1 cellular context compared by ENCODE assay signal in genomic region chr7:100271716-100272537, GRCh38.
A peak's percentile ranks its signal among the peaks of the same experiment; 100 is the strongest.
TF ChIP-seq lines count a peak whose summit lies in the region.

No MANE protein-coding gene starts in this region.

TF ChIP-seq in HEK293, 187 proteins besides CTCF, POLR2A, EP300 and RAD21 (continued from another document and continues in another):
- no peak for TF ChIP-seq HIC1 (tag by site-specific recombination; IDR thresholded peaks at IDR 0.05)
- no peak for TF ChIP-seq PRDM10 (tag by site-specific recombination; IDR thresholded peaks at IDR 0.05)
- no peak for TF ChIP-seq ZNF548 (tag by site-specific recombination; IDR thresholded peaks at IDR 0.05)
- TF ChIP-seq ZBTB21 (tag by site-specific recombination; IDR thresholded peaks at IDR 0.05): no peak
- TF ChIP-seq ZBTB48 (tag by site-specific recombination; IDR thresholded peaks at IDR 0.05): no peak
- no peak for TF ChIP-seq ZNF155 (tag by site-specific recombination; IDR thresholded peaks at IDR 0.05)
- TF ChIP-seq KLF1 (tag by site-specific recombination; IDR thresholded peaks at IDR 0.05): no peak
- no peak for TF ChIP-seq FEZF1 (tag by site-specific recombination; IDR thresholded peaks at IDR 0.05)
- peak; percentile 47; the same call in 1 of the 2 replicates for TF ChIP-seq ZNF704 (tag by site-specific recombination; IDR thresholded peaks at IDR 0.05)
- no peak for TF ChIP-seq ZNF391 (tag by site-specific recombination; IDR thresholded peaks at IDR 0.05; ENCODE audit: borderline replicate concordance, low read depth)
- no peak for TF ChIP-seq ZNF169 (tag by site-specific recombination; IDR thresholded peaks at IDR 0.05)
- no peak for TF ChIP-seq ZNF350 (tag by site-specific recombination; IDR thresholded peaks at IDR 0.05)
- no peak for TF ChIP-seq ZNF473 (tag by site-specific recombination; IDR thresholded peaks at IDR 0.05)
- TF ChIP-seq ZNF843 (tag by site-specific recombination; IDR thresholded peaks at IDR 0.05): no peak
- TF ChIP-seq ZNF645 (tag by site-specific recombination; IDR thresholded peaks at IDR 0.05): no peak
- no peak for TF ChIP-seq ZNF560 (tag by site-specific recombination; IDR thresholded peaks at IDR 0.05; ENCODE audit: borderline replicate concordance)
- TF ChIP-seq ZBTB20 (tag by site-specific recombination; IDR thresholded peaks at IDR 0.05): peak; percentile 73
- no peak for TF ChIP-seq PATZ1 (tag by site-specific recombination; IDR thresholded peaks at IDR 0.05)
- no peak for TF ChIP-seq ZBTB7A (tag by site-specific recombination; IDR thresholded peaks at IDR 0.05; ENCODE audit: low read depth)
- peak; percentile 44; the same call in 1 of the 2 replicates for TF ChIP-seq ZEB2 (tag by site-specific recombination; IDR thresholded peaks at IDR 0.05)
- no peak for TF ChIP-seq GLI2 (tag by site-specific recombination; IDR thresholded peaks at IDR 0.05; ENCODE audit: borderline replicate concordance, low read depth)
- TF ChIP-seq ZNF184 (tag by site-specific recombination; IDR thresholded peaks at IDR 0.05): no peak
- no peak for TF ChIP-seq ZNF426 (tag by site-specific recombination; IDR thresholded peaks at IDR 0.05)
- TF ChIP-seq SP3 (tag by site-specific recombination; IDR thresholded peaks at IDR 0.05): peak; percentile 34; the same call in 1 of the 2 replicates
- no peak for TF ChIP-seq RBAK (tag by site-specific recombination; IDR thresholded peaks at IDR 0.05)
- no peak for TF ChIP-seq ZNF571 (tag by site-specific recombination; IDR thresholded peaks at IDR 0.05)
- TF ChIP-seq ZNF280C (tag by site-specific recombination; IDR thresholded peaks at IDR 0.05): no peak
- TF ChIP-seq ZFP41 (tag by site-specific recombination; IDR thresholded peaks at IDR 0.05; ENCODE audit: borderline replicate concordance): no peak
- no peak for TF ChIP-seq ZNF18 (tag by site-specific recombination; IDR thresholded peaks at IDR 0.05)
- no peak for TF ChIP-seq ZNF510 (tag by site-specific recombination; IDR thresholded peaks at IDR 0.05; ENCODE audit: insufficient replicate concordance)
- no peak for TF ChIP-seq ZNF488 (tag by site-specific recombination; IDR thresholded peaks at IDR 0.05)
- no peak for TF ChIP-seq ZBTB1 (tag by site-specific recombination; IDR thresholded peaks at IDR 0.05)
- TF ChIP-seq ZNF701 (tag by site-specific recombination; IDR thresholded peaks at IDR 0.05): no peak
- TF ChIP-seq INSM2 (tag by site-specific recombination; IDR thresholded peaks at IDR 0.05): no peak
- peak; percentile 77 for TF ChIP-seq ZBTB11 (tag by site-specific recombination; conservative IDR thresholded peaks at IDR 0.05; ENCODE audit: low read depth)
- TF ChIP-seq ZFHX2 (tag by site-specific recombination; conservative IDR thresholded peaks at IDR 0.05): no peak
- no peak for TF ChIP-seq ZNF223 (tag by site-specific recombination; IDR thresholded peaks at IDR 0.05)
- no peak for TF ChIP-seq ZNF626 (tag by site-specific recombination; IDR thresholded peaks at IDR 0.05)
- no peak for TF ChIP-seq ZNF707 (tag by site-specific recombination; IDR thresholded peaks at IDR 0.05)
- TF ChIP-seq ZNF221 (tag by site-specific recombination; IDR thresholded peaks at IDR 0.05; ENCODE audit: borderline replicate concordance): no peak
- no peak for TF ChIP-seq ZNF610 (tag by site-specific recombination; IDR thresholded peaks at IDR 0.05; ENCODE audit: borderline replicate concordance)
- no peak for TF ChIP-seq WT1 (tag by site-specific recombination; IDR thresholded peaks at IDR 0.05)
- no peak for TF ChIP-seq ZNF555 (tag by site-specific recombination; conservative IDR thresholded peaks at IDR 0.05)
- no peak for TF ChIP-seq ZNF514 (tag by site-specific recombination; IDR thresholded peaks at IDR 0.05)
